In the genomic region with DNA sequence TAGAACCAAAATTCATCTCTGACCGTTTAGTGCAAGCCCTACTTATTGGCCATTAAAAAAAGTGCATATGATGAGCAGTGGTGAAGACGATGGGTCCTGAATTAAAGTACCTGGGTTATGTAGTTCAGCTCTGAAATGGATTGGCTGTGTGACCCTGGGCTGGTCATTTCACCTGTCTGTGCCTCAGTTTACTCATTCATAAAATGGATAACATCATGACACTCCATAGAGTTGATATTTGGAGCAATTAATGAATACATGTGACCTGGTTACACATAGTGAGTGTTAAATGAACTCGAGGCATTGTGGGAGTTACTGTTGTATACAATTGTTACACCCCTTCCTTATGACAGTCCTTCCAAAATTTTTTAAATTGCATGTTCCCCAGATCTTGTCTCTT, we compare ENCODE assay signal across 1 cellular context.
TF ChIP-seq lines count a peak whose summit lies in the region.

No MANE protein-coding gene starts in this region.

TF ChIP-seq in GM12878, 131 proteins besides CTCF, POLR2A, EP300 and RAD21:
- TF ChIP-seq PML (IDR thresholded peaks at IDR 0.05; ENCODE audit: low read length) (0 out of 2 replicates have a peak, but pooled peaks have one; percentile 41), SIN3A (IDR thresholded peaks at IDR 0.05; ENCODE audit: low read depth, low read length) (no peak), PKNOX1 (IDR thresholded peaks at IDR 0.05) (no peak)
